1 cellular context compared by ENCODE assay signal in genomic region chr1:225428066-225428878, GRCh38.
TF ChIP-seq lines count a peak whose summit lies in the region.

No MANE protein-coding gene starts in this region.

TF ChIP-seq in GM23338, 12 proteins besides CTCF, POLR2A, EP300 and RAD21 (continued from another document):
- TF ChIP-seq POLR2AphosphoS5 (IDR thresholded peaks at IDR 0.05; ENCODE audit: low read depth) (peak; percentile 87), NANOG (IDR thresholded peaks at IDR 0.05; ENCODE audit: borderline replicate concordance) (no peak), EZH2phosphoT487 (IDR thresholded peaks at IDR 0.05; ENCODE audit: unreplicated experiment) (no peak), ZNF114 (CRISPR knock-in tag; IDR thresholded peaks at IDR 0.05) (no peak), CREB1 (CRISPR knock-in tag; IDR thresholded peaks at IDR 0.05; ENCODE audit: low read depth) (peak; percentile 72; the same call in 1 of the 2 replicates)
